10 cellular contexts compared by ENCODE assay signal in genomic region chr2:65952966-65953365, GRCh38.
"Had no signal": no experiment of that assay in that cellular context is flagged by ENCODE, and none has a peak within 500 bp of the region (broad histone marks: within the 10 kb centered on the region; RNA-seq: fewer than 3 reads in every experiment).

No MANE protein-coding gene starts in this region.

- H3K9ac ChIP-seq: GM23248 had no signal

- H3K27ac Mint-ChIP-seq: HFFc6, IgD-negative memory B cell had no signal

- DNase-seq: GM23248, GOT3, H7, HFFc6, KBM-7 had no signal

- H3K4me1 ChIP-seq: HAP-1 had no signal

- ATAC-seq: HCT116, HepG2 had no signal

- H2AFZ ChIP-seq: GM23248 had no signal

- H3K27ac ChIP-seq: GM23248, HL-60 had no signal

- H3K4me3 ChIP-seq: GM23248, HAP-1 had no signal

- H3K36me3 ChIP-seq: HAP-1 had no signal

- H3K4me1 Mint-ChIP-seq: IgD-negative memory B cell had no signal

- H3K4me3 Mint-ChIP-seq: HFFc6, IgD-negative memory B cell had no signal

- H3K27me3 Mint-ChIP-seq: IgD-negative memory B cell had no signal

- FAIRE-seq: HepG2 had no signal

- H3K9me3 ChIP-seq: HAP-1 had no signal

- H3K36me3 Mint-ChIP-seq: IgD-negative memory B cell had no signal
